In genomic region chr11:108213784-108214183, GRCh38 we compare ENCODE assay signal across 1 cellular context.
TF ChIP-seq lines count a peak whose summit lies in the region.

No MANE protein-coding gene starts in this region.

TF ChIP-seq in K562, 482 proteins besides CTCF, POLR2A, EP300 and RAD21:
- TF ChIP-seq XRCC3 (IDR thresholded peaks at IDR 0.05) (no peak), ID3 (CRISPR knock-in tag; IDR thresholded peaks at IDR 0.05) (no peak), ID3 (tag; IDR thresholded peaks at IDR 0.05) (no peak), MED1 (CRISPR knock-in tag; IDR thresholded peaks at IDR 0.05; ENCODE audit: borderline replicate concordance) (no peak), THAP7 (CRISPR knock-in tag; IDR thresholded peaks at IDR 0.05) (no peak), GMEB1 (CRISPR knock-in tag; IDR thresholded peaks at IDR 0.05) (no peak)
